20 cellular contexts compared by ENCODE assay signal in genomic region chr1:2984399-2985061, GRCh38. TPM values are rescaled to one million over a fixed set of nuclear protein-coding genes. Genes with fewer than 3 reads are reported as not detected.
A peak's percentile ranks its signal among the peaks of the same experiment; 100 is the strongest.
DNase-seq lines count a peak whose midpoint lies in the region; ATAC-seq and TF ChIP-seq lines count a peak whose summit lies in the region.
"Had no signal": no experiment of that assay in that cellular context is flagged by ENCODE, and none has a peak within 500 bp of the region (broad histone marks: within the 10 kb centered on the region; RNA-seq: fewer than 3 reads in every experiment).

No MANE protein-coding gene starts in this region.

- no peaks in the 10 kb centered on the region for H3K36me3 Mint-ChIP-seq in natural killer cell
- H3K36me3 Mint-ChIP-seq in stimulated activated effector memory CD8-positive, alpha-beta T cell treated with anti-CD3 and anti-CD28 coated beads, Interleukin-12 subunit alpha, Interleukin-12 subunit beta, amount 100 ng/mL, for 72 hours, result no peaks in the 10 kb centered on the region

- peaks cover 0 to 4% of the 10 kb centered on the region in 2 donors for H3K9me3 Mint-ChIP-seq in natural killer cell
- H3K9me3 Mint-ChIP-seq in stimulated activated effector memory CD8-positive, alpha-beta T cell treated with anti-CD3 and anti-CD28 coated beads, Interleukin-12 subunit alpha, Interleukin-12 subunit beta, amount 100 ng/mL, for 72 hours, result peaks cover 5% of the 10 kb centered on the region

- H3K4me3 ChIP-seq in heart right ventricle, result no peak overlapping the region
- H3K4me3 ChIP-seq: A549, GM12878, GM23338 had no signal

- peak; percentile 28 for DNase-seq in Right ventricle myocardium inferior (ENCODE audit: missing footprints)
- no peak for DNase-seq in heart right ventricle
- peak; percentile 7 for DNase-seq in natural killer cell
- DNase-seq in stimulated activated effector memory CD8-positive, alpha-beta T cell treated with anti-CD3 and anti-CD28 coated beads, Interleukin-12 subunit alpha, Interleukin-12 subunit beta, amount 100 ng/mL, for 72 hours (ENCODE audit: low spot score in 2 of 2), result no peak
- DNase-seq: GDM1, NCI-H1092, NCI-H146, NCI-H2081 treated with DMSO at 0.1 percent for 48 hours, NCI-H510A treated with DMSO at 0.1 percent for 48 hours, NCI-H82, PC-3 had no signal

- H3K36me3 ChIP-seq in heart right ventricle, result no peaks in the 10 kb centered on the region

- ATAC-seq in Right ventricle myocardium inferior, result no peak
- ATAC-seq in heart right ventricle, result no peak
- ATAC-seq in natural killer cell, result no peak
- no peak for ATAC-seq in stimulated activated effector memory CD8-positive, alpha-beta T cell treated with anti-CD3 and anti-CD28 coated beads, Interleukin-12 subunit alpha, Interleukin-12 subunit beta, amount 100 ng/mL, for 72 hours
- no peak for ATAC-seq in HG02973 (IDR thresholded peaks at IDR 0.05; ENCODE audit: unreplicated experiment)
- no peak for ATAC-seq in HG03139 (IDR thresholded peaks at IDR 0.05; ENCODE audit: unreplicated experiment)
- ATAC-seq: A549, GM12878, GM23338, HepG2, PC-3 had no signal

- peaks cover 0 to 3% (median 0%) of the 10 kb centered on the region in 9 donors for H3K4me1 ChIP-seq in heart right ventricle
- H3K4me1 ChIP-seq: A549 had no signal

- intact Hi-C loops in Right ventricle myocardium inferior (cut with DNase I) (no loop called here), heart right ventricle (cut with DNase I) (no loop called here), natural killer cell (cut with micrococcal nuclease) (no loop called here)

- no peaks in the 10 kb centered on the region for H3K9me3 ChIP-seq in heart right ventricle
- H3K9me3 ChIP-seq: A549 had no signal

- no peak overlapping the region for H3K4me3 Mint-ChIP-seq in natural killer cell
- H3K4me3 Mint-ChIP-seq in stimulated activated effector memory CD8-positive, alpha-beta T cell treated with anti-CD3 and anti-CD28 coated beads, Interleukin-12 subunit alpha, Interleukin-12 subunit beta, amount 100 ng/mL, for 72 hours, result no peak overlapping the region
- H3K4me3 Mint-ChIP-seq: GM23338 had no signal

- no peaks in the 10 kb centered on the region for H3K4me1 Mint-ChIP-seq in natural killer cell
- H3K4me1 Mint-ChIP-seq in stimulated activated effector memory CD8-positive, alpha-beta T cell treated with anti-CD3 and anti-CD28 coated beads, Interleukin-12 subunit alpha, Interleukin-12 subunit beta, amount 100 ng/mL, for 72 hours, result no peaks in the 10 kb centered on the region

- 86 to 90% methylated on average over 12 of the region's 12 CpGs for WGBS in heart right ventricle, 2 donors

- peaks cover 0 to 7% of the 10 kb centered on the region in 2 donors for H3K27me3 Mint-ChIP-seq in natural killer cell (ENCODE audit: low read depth in 2 of 2)

- TF ChIP-seq CTCF in heart right ventricle (IDR thresholded peaks at IDR 0.05) (no peak), natural killer cell (IDR thresholded peaks at IDR 0.05) (no peak)

- H3K27me3 ChIP-seq in heart right ventricle, result peaks cover 0 to 22% (median 0%) of the 10 kb centered on the region in 7 donors

- H3K27ac ChIP-seq in heart right ventricle (no peak overlapping the region), cingulate gyrus (ENCODE audit: low read depth, low read length) (peak overlapping the region; percentile 94), temporal lobe (ENCODE audit: low read depth, low read length) (peak overlapping the region; percentile 95)
- H3K27ac ChIP-seq: A549 had no signal

- H3K27ac Mint-ChIP-seq in natural killer cell, result no peak overlapping the region
- H3K27ac Mint-ChIP-seq in stimulated activated effector memory CD8-positive, alpha-beta T cell treated with anti-CD3 and anti-CD28 coated beads, Interleukin-12 subunit alpha, Interleukin-12 subunit beta, amount 100 ng/mL, for 72 hours, result no peak overlapping the region
- H3K27ac Mint-ChIP-seq: GM23338 had no signal

RNA-seq across cellular contexts. Expression of gene ACTRT2, which starts 36.7 kb away (rescaled TPM):
- not detected for total RNA-seq in Right ventricle myocardium inferior
- not detected for total RNA-seq in heart right ventricle
- not detected for polyA plus RNA-seq in heart right ventricle
- total RNA-seq in natural killer cell, result not detected
- not detected for total RNA-seq in temporal lobe
- total RNA-seq: GM12878, GM23338, HepG2, MCF 10A, PC-3 had no signal
- polyA plus RNA-seq: A549, GM12878, GM23338, HepG2 had no signal

Comparison
In these comparisons a context has a peak if more than half of its experiments do, and no peak if none do; other contexts are left out.
1. DNase-seq: peak in Right ventricle myocardium inferior (single experiment) and natural killer cell (single experiment); none in heart right ventricle (0 of 2) and stimulated activated effector memory CD8-positive, alpha-beta T cell treated with anti-CD3 and anti-CD28 coated beads, Interleukin-12 subunit alpha, Interleukin-12 subunit beta, amount 100 ng/mL, for 72 hours (0 of 2).
2. H3K27ac ChIP-seq: peak in cingulate gyrus (single experiment) and temporal lobe (single experiment); none in heart right ventricle (0 of 10).